ENCODE assay signal across 1 cellular context in the genomic region with DNA sequence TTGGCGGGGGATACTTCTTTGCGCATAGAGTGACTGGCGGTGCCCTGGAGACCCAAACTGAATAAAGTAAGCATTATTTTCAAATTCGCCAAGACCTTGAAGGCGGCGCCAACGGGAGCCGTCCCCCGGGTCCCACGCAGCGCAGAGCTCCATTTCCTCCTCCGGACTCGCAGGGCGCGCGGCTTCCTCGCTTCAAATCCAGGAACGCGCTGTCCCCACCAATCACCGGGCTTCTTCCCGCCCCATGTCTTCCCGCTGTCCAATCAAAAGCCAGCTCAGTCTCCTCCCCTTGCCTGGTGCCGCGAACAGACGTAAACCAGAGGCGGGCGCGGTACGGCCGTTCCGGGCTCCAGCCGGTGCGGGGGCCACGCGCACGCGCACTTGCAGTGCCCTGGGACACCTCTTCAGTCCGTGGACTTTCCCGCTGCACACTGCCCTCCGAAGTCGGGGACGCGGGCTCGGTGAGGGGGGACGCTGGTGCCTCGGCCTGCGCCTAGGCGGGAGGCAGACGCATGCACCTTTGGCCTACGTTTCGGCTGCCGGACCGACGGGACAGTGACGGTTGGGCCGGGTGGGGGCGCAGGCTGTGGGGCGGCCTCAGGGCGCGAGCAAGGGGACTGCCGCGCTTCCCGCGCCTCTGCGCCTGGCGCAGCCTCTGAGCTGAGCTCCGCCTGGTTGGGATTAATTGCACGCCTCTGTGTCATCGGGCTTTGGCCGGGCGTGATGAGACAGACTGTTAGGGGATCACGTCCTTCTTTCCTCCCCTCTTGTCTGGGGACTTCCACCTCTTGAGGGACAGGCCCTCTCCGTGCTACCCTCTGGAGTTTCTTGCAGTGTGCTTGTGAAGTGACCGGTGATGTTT.
TF ChIP-seq lines count a peak whose summit lies in the region.

A gene with protein sequence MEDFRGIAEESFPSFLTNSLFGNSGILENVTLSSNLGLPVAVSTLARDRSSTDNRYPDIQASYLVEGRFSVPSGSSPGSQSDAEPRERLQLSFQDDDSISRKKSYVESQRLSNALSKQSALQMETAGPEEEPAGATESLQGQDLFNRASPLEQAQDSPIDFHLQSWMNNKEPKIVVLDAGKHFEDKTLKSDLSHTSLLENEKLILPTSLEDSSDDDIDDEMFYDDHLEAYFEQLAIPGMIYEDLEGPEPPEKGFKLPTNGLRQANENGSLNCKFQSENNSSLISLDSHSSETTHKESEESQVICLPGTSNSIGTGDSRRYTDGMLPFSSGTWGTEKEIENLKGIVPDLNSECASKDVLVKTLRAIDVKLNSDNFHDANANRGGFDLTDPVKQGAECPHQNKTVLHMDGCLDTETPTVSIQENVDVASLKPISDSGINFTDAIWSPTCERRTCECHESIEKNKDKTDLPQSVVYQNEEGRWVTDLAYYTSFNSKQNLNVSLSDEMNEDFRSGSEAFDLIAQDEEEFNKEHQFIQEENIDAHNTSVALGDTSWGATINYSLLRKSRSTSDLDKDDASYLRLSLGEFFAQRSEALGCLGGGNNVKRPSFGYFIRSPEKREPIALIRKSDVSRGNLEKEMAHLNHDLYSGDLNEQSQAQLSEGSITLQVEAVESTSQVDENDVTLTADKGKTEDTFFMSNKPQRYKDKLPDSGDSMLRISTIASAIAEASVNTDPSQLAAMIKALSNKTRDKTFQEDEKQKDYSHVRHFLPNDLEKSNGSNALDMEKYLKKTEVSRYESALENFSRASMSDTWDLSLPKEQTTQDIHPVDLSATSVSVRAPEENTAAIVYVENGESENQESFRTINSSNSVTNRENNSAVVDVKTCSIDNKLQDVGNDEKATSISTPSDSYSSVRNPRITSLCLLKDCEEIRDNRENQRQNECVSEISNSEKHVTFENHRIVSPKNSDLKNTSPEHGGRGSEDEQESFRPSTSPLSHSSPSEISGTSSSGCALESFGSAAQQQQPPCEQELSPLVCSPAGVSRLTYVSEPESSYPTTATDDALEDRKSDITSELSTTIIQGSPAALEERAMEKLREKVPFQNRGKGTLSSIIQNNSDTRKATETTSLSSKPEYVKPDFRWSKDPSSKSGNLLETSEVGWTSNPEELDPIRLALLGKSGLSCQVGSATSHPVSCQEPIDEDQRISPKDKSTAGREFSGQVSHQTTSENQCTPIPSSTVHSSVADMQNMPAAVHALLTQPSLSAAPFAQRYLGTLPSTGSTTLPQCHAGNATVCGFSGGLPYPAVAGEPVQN (N-terminal part only) (plus strand): TSS at position 386 of the 862 bp plus-strand sequence. CDS start 8,063 bp downstream, outside the sequence.

TF ChIP-seq in HepG2, 621 proteins besides CTCF, POLR2A, EP300 and RAD21 (continued from another document and continues in another):
- TF ChIP-seq, protein P1, sequence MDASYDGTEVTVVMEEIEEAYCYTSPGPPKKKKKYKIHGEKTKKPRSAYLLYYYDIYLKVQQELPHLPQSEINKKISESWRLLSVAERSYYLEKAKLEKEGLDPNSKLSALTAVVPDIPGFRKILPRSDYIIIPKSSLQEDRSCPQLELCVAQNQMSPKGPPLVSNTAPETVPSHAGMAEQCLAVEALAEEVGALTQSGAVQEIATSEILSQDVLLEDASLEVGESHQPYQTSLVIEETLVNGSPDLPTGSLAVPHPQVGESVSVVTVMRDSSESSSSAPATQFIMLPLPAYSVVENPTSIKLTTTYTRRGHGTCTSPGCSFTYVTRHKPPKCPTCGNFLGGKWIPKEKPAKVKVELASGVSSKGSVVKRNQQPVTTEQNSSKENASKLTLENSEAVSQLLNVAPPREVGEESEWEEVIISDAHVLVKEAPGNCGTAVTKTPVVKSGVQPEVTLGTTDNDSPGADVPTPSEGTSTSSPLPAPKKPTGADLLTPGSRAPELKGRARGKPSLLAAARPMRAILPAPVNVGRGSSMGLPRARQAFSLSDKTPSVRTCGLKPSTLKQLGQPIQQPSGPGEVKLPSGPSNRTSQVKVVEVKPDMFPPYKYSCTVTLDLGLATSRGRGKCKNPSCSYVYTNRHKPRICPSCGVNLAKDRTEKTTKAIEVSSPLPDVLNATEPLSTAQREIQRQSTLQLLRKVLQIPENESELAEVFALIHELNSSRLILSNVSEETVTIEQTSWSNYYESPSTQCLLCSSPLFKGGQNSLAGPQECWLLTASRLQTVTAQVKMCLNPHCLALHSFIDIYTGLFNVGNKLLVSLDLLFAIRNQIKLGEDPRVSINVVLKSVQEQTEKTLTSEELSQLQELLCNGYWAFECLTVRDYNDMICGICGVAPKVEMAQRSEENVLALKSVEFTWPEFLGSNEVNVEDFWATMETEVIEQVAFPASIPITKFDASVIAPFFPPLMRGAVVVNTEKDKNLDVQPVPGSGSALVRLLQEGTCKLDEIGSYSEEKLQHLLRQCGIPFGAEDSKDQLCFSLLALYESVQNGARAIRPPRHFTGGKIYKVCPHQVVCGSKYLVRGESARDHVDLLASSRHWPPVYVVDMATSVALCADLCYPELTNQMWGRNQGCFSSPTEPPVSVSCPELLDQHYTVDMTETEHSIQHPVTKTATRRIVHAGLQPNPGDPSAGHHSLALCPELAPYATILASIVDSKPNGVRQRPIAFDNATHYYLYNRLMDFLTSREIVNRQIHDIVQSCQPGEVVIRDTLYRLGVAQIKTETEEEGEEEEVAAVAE (CRISPR knock-in tag; IDR thresholded peaks at IDR 0.05; ENCODE audit: borderline replicate concordance) = 0 out of 2 replicates have a peak, but pooled peaks have one; percentile 47
- TF ChIP-seq ZNF124 (CRISPR knock-in tag; IDR thresholded peaks at IDR 0.05) = peak; percentile 73; the same call in 1 of the 2 replicates
- no peak for TF ChIP-seq HOXA7 (CRISPR knock-in tag; IDR thresholded peaks at IDR 0.05)
- TF ChIP-seq, protein P2, sequence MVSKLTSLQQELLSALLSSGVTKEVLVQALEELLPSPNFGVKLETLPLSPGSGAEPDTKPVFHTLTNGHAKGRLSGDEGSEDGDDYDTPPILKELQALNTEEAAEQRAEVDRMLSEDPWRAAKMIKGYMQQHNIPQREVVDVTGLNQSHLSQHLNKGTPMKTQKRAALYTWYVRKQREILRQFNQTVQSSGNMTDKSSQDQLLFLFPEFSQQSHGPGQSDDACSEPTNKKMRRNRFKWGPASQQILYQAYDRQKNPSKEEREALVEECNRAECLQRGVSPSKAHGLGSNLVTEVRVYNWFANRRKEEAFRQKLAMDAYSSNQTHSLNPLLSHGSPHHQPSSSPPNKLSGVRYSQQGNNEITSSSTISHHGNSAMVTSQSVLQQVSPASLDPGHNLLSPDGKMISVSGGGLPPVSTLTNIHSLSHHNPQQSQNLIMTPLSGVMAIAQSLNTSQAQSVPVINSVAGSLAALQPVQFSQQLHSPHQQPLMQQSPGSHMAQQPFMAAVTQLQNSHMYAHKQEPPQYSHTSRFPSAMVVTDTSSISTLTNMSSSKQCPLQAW (CRISPR knock-in tag; IDR thresholded peaks at IDR 0.05) = peak; percentile 91
- peak; percentile 77; the same call in 1 of the 2 replicates for TF ChIP-seq BRCA1 (CRISPR knock-in tag; IDR thresholded peaks at IDR 0.05)
- TF ChIP-seq YEATS4 (CRISPR knock-in tag; IDR thresholded peaks at IDR 0.05; ENCODE audit: borderline replicate concordance) = peak; percentile 91
- peak; percentile 28; the same call in 1 of the 2 replicates for TF ChIP-seq ZBTB8A (CRISPR knock-in tag; IDR thresholded peaks at IDR 0.05; ENCODE audit: borderline replicate concordance, low read depth)
- TF ChIP-seq, protein P3, sequence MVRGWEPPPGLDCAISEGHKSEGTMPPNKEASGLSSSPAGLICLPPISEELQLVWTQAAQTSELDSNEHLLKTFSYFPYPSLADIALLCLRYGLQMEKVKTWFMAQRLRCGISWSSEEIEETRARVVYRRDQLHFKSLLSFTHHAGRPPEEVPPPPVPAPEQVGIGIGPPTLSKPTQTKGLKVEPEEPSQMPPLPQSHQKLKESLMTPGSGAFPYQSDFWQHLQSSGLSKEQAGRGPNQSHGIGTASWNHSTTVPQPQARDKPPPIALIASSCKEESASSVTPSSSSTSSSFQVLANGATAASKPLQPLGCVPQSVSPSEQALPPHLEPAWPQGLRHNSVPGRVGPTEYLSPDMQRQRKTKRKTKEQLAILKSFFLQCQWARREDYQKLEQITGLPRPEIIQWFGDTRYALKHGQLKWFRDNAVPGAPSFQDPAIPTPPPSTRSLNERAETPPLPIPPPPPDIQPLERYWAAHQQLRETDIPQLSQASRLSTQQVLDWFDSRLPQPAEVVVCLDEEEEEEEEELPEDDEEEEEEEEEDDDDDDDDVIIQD (CRISPR knock-in tag; IDR thresholded peaks at IDR 0.05; ENCODE audit: low read depth) = no peak; the same call in 1 of the 2 replicates
- TF ChIP-seq, protein P4, sequence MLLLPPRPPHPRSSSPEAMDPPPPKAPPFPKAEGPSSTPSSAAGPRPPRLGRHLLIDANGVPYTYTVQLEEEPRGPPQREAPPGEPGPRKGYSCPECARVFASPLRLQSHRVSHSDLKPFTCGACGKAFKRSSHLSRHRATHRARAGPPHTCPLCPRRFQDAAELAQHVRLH (CRISPR knock-in tag; IDR thresholded peaks at IDR 0.05; ENCODE audit: borderline replicate concordance, low read depth) = peak; percentile 67; the same call in 1 of the 2 replicates
- TF ChIP-seq SALL2 (CRISPR knock-in tag; IDR thresholded peaks at IDR 0.05) = peak; percentile 95
- peak; percentile 36; the same call in 1 of the 2 replicates for TF ChIP-seq MTF2 (CRISPR knock-in tag; IDR thresholded peaks at IDR 0.05; ENCODE audit: borderline replicate concordance)
- TF ChIP-seq ZFP41 (CRISPR knock-in tag; IDR thresholded peaks at IDR 0.05; ENCODE audit: borderline replicate concordance) = no peak; the same call in 1 of the 2 replicates
- TF ChIP-seq ZBTB3 (CRISPR knock-in tag; IDR thresholded peaks at IDR 0.05; ENCODE audit: borderline replicate concordance, low read depth) = no peak
- TF ChIP-seq, protein P5, sequence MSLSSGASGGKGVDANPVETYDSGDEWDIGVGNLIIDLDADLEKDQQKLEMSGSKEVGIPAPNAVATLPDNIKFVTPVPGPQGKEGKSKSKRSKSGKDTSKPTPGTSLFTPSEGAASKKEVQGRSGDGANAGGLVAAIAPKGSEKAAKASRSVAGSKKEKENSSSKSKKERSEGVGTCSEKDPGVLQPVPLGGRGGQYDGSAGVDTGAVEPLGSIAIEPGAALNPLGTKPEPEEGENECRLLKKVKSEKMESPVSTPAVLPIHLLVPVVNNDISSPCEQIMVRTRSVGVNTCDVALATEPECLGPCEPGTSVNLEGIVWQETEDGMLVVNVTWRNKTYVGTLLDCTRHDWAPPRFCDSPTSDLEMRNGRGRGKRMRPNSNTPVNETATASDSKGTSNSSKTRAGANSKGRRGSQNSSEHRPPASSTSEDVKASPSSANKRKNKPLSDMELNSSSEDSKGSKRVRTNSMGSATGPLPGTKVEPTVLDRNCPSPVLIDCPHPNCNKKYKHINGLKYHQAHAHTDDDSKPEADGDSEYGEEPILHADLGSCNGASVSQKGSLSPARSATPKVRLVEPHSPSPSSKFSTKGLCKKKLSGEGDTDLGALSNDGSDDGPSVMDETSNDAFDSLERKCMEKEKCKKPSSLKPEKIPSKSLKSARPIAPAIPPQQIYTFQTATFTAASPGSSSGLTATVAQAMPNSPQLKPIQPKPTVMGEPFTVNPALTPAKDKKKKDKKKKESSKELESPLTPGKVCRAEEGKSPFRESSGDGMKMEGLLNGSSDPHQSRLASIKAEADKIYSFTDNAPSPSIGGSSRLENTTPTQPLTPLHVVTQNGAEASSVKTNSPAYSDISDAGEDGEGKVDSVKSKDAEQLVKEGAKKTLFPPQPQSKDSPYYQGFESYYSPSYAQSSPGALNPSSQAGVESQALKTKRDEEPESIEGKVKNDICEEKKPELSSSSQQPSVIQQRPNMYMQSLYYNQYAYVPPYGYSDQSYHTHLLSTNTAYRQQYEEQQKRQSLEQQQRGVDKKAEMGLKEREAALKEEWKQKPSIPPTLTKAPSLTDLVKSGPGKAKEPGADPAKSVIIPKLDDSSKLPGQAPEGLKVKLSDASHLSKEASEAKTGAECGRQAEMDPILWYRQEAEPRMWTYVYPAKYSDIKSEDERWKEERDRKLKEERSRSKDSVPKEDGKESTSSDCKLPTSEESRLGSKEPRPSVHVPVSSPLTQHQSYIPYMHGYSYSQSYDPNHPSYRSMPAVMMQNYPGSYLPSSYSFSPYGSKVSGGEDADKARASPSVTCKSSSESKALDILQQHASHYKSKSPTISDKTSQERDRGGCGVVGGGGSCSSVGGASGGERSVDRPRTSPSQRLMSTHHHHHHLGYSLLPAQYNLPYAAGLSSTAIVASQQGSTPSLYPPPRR (CRISPR knock-in tag; IDR thresholded peaks at IDR 0.05; ENCODE audit: borderline replicate concordance) = peak; percentile 39; the same call in 1 of the 2 replicates
- TF ChIP-seq FOXK2 (IDR thresholded peaks at IDR 0.05) = no peak
- TF ChIP-seq, protein P6, sequence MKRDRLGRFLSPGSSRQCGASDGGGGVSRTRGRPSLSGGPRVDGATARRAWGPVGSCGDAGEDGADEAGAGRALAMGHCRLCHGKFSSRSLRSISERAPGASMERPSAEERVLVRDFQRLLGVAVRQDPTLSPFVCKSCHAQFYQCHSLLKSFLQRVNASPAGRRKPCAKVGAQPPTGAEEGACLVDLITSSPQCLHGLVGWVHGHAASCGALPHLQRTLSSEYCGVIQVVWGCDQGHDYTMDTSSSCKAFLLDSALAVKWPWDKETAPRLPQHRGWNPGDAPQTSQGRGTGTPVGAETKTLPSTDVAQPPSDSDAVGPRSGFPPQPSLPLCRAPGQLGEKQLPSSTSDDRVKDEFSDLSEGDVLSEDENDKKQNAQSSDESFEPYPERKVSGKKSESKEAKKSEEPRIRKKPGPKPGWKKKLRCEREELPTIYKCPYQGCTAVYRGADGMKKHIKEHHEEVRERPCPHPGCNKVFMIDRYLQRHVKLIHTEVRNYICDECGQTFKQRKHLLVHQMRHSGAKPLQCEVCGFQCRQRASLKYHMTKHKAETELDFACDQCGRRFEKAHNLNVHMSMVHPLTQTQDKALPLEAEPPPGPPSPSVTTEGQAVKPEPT (CRISPR knock-in tag; IDR thresholded peaks at IDR 0.05; ENCODE audit: low read depth) = no peak
- TF ChIP-seq, protein P7, sequence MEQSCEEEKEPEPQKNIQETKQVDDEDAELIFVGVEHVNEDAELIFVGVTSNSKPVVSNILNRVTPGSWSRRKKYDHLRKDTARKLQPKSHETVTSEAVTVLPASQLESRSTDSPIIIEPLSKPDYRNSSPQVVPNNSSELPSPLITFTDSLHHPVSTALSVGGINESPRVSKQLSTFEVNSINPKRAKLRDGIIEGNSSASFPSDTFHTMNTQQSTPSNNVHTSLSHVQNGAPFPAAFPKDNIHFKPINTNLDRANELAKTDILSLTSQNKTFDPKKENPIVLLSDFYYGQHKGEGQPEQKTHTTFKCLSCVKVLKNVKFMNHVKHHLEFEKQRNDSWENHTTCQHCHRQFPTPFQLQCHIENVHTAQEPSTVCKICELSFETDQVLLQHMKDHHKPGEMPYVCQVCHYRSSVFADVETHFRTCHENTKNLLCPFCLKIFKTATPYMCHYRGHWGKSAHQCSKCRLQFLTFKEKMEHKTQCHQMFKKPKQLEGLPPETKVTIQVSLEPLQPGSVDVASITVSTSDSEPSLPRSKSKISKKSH (CRISPR knock-in tag; IDR thresholded peaks at IDR 0.05; ENCODE audit: borderline replicate concordance) = no peak; the same call in 1 of the 2 replicates
- peak; percentile 74 for TF ChIP-seq ZNF264 (CRISPR knock-in tag; IDR thresholded peaks at IDR 0.05)
- TF ChIP-seq ZNF12 (CRISPR knock-in tag; IDR thresholded peaks at IDR 0.05) = no peak
- TF ChIP-seq SIX1 (CRISPR knock-in tag; IDR thresholded peaks at IDR 0.05; ENCODE audit: borderline replicate concordance) = 0 out of 2 replicates have a peak, but pooled peaks have one; percentile 10
